Comparison of ENCODE assay signal across 5 cellular contexts in the genomic region with DNA sequence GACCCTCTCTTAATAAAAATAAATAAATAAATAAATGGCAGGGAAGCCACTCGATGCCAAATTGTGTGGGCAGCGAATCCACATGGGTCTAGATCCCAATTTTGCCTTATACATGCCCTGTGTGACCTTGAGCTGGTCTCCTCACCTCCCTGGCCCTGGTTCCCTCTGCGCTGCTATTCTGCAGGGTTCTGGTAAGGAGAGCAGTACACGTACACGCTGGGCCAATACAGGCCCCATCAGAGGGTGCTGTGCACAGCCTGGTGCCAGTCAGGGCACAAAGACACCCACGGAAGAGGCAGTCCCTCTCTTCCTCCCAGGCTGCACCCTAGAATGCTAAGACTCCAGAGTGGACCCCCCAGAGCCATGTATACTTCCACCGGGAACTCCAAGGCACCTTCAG. TPM values are rescaled to one million over a fixed set of nuclear protein-coding genes. Genes with fewer than 3 reads are reported as not detected.
DNase-seq lines count a peak whose midpoint lies in the region; ATAC-seq and TF ChIP-seq lines count a peak whose summit lies in the region.
"Not testable (repeated sequence)": the region's sequence is repeated elsewhere in the genome, so short reads cannot be mapped to it uniquely, and the experiment has no call there.

No MANE protein-coding gene starts in this region.

- peak overlapping the region; percentile 27 to 78 (median 60); a peak in 18 of 22 replicates for H3K4me2 ChIP-seq in BLaER1 treated with 17β-estradiol and CSF1 and Interleukin-3, amounts not matched to agents 10 nM and 100 nM

- H3K4me3 ChIP-seq in BLaER1 treated with 17β-estradiol and CSF1 and Interleukin-3, amounts not matched to agents 10 nM and 100 nM; HEK293 (ENCODE audit: low read depth, low read length): not testable (repeated sequence)

- ATAC-seq in WTC11: not testable (repeated sequence)
- peak; percentile 20 for ATAC-seq in left colon

- intact Hi-C loops in left colon (cut with DNase I, micrococcal nuclease): not testable (repeated sequence)

- not testable (repeated sequence) for H3K27me3 ChIP-seq in BLaER1 treated with 17β-estradiol and CSF1 and Interleukin-3, amounts not matched to agents 10 nM and 100 nM

- CTCF ChIA-PET in HEK293 (lab: Yijun Ruan, JAX): interaction anchor here (0.6 to 1.6 kb wide), 3 partner anchors 10 to 292 kb away, joined by 3 to 7 read pairs (median 3); no protein-coding TSS in a partner anchor
- CTCF ChIA-PET in WTC11 (lab: Charles Lee): not testable (repeated sequence)

- H3K36me3 Mint-ChIP-seq in WTC11 (peaks cover 15% of the 10 kb centered on the region), nephron progenitor cell (ENCODE audit: low read depth) (peaks cover 18% of the 10 kb centered on the region)

- not testable (repeated sequence) for H3K27ac ChIP-seq in BLaER1 treated with 17β-estradiol and CSF1 and Interleukin-3, amounts not matched to agents 10 nM and 100 nM; HEK293 (ENCODE audit: extremely low read depth, low read depth, low read length)

- not testable (repeated sequence) for H3K36me3 ChIP-seq in BLaER1 treated with 17β-estradiol and CSF1 and Interleukin-3, amounts not matched to agents 10 nM and 100 nM; HEK293 (ENCODE audit: control insufficient read depth in 2 of 2, insufficient read depth in 1 of 2, low read length in 2 of 2)

- DNase-seq in WTC11 (ENCODE audit: low spot score); left colon; nephron progenitor cell: not testable (repeated sequence)

- H3K27ac Mint-ChIP-seq in WTC11 (peak overlapping the region; percentile 60; the same call in 1 of the 2 replicates), nephron progenitor cell (peak overlapping the region; percentile 74)

- not testable (repeated sequence) for H3K9me3 Mint-ChIP-seq in WTC11, nephron progenitor cell

- H3K27me3 Mint-ChIP-seq in WTC11 (ENCODE audit: low read depth); nephron progenitor cell (ENCODE audit: low read depth, poor library complexity): not testable (repeated sequence)

- H3K9me3 ChIP-seq in BLaER1 treated with 17β-estradiol and CSF1 and Interleukin-3, amounts not matched to agents 10 nM and 100 nM (replicated peaks in 1 of 11); HEK293 (ENCODE audit: control insufficient read depth, insufficient read depth, low read depth, low read length): not testable (repeated sequence)

- peaks cover 29 to 57% (median 50%) of the 10 kb centered on the region in 10 experiments for H3K4me1 ChIP-seq in BLaER1 treated with 17β-estradiol and CSF1 and Interleukin-3, amounts not matched to agents 10 nM and 100 nM
- H3K4me1 ChIP-seq in HEK293 (ENCODE audit: control insufficient read depth, insufficient read depth, low read length): not testable (repeated sequence)

- H3K4me1 Mint-ChIP-seq in WTC11: not testable (repeated sequence)
- H3K4me1 Mint-ChIP-seq in nephron progenitor cell: peaks cover 52% of the 10 kb centered on the region

- H3K4me3 Mint-ChIP-seq in WTC11, nephron progenitor cell: not testable (repeated sequence)

- H4K20me1 ChIP-seq in BLaER1 treated with 17β-estradiol and CSF1 and Interleukin-3, amounts not matched to agents 10 nM and 100 nM: peaks cover 0 to 50% (median 19%) of the 10 kb centered on the region in 11 experiments; a peak in 14 of 22 replicates

- POLR2A ChIA-PET in HEK293 (lab: Yijun Ruan, JAX); WTC11 (lab: Charles Lee): not testable (repeated sequence)

- TF ChIP-seq CTCF in HEK293 (tag by site-specific recombination; IDR thresholded peaks at IDR 0.05); WTC11 (IDR thresholded peaks at IDR 0.05); nephron progenitor cell (IDR thresholded peaks at IDR 0.05): not testable (repeated sequence)

- not testable (repeated sequence) for H3K9ac ChIP-seq in BLaER1 treated with 17β-estradiol and CSF1 and Interleukin-3, amounts not matched to agents 10 nM and 100 nM

TF ChIP-seq in HEK293, 187 proteins besides CTCF, POLR2A, EP300 and RAD21:
- peak; percentile 97 for TF ChIP-seq ZNF157 (tag by site-specific recombination; IDR thresholded peaks at IDR 0.05)

RNA-seq across cellular contexts. Expression of gene ADGRL1, which starts 17.9 kb away (rescaled TPM):
- 128 to 140 TPM (median 140 TPM) in 3 replicates for total RNA-seq in WTC11 (2021)
- 10 to 100 TPM; 34.6 to 55.9 TPM for total RNA-seq in left colon

RNA-seq across cellular contexts. Expression of gene ASF1B, which starts 51.7 kb away (rescaled TPM):
- total RNA-seq in WTC11 (2021) (37.1 to 40.4 TPM (median 38.4 TPM) in 3 replicates), left colon (10 to 100 TPM in 1 of 2 donors, 1 to 10 TPM in 1; 6.5 to 12.5 TPM)
